ENCODE assay signal across 24 cellular contexts in genomic region chr21:26753822-26754221, GRCh38.
DNase-seq lines count a peak whose midpoint lies in the region; ATAC-seq and TF ChIP-seq lines count a peak whose summit lies in the region.
"Had no signal": no experiment of that assay in that cellular context is flagged by ENCODE, and none has a peak within 500 bp of the region (broad histone marks: within the 10 kb centered on the region; RNA-seq: fewer than 3 reads in every experiment).

No MANE protein-coding gene starts in this region.

- no peak for TF ChIP-seq EP300 in Ishikawa (IDR thresholded peaks at IDR 0.05; ENCODE audit: borderline replicate concordance)

- H3K4me1 ChIP-seq in SJCRH30, result peaks cover 46% of the 10 kb centered on the region
- H3K4me1 ChIP-seq: BLaER1 had no signal

- H3K36me3 Mint-ChIP-seq in natural killer cell treated with Interleukin-12 subunit alpha and Interleukin-12 subunit beta and Interleukin-15 and Interleukin-18, amount 100 ng/mL, for 72 hours, result no peaks in the 10 kb centered on the region
- H3K36me3 Mint-ChIP-seq: CD4-positive, CD25-positive, alpha-beta regulatory T cell had no signal

- no peak for ATAC-seq in natural killer cell treated with Interleukin-12 subunit alpha and Interleukin-12 subunit beta and Interleukin-15 and Interleukin-18, amount 100 ng/mL, for 72 hours
- ATAC-seq in HG03565 (IDR thresholded peaks at IDR 0.05; ENCODE audit: unreplicated experiment), result no peak
- ATAC-seq: T-helper 17 cell had no signal

- no peak for TF ChIP-seq RAD21 in Ishikawa (IDR thresholded peaks at IDR 0.05; ENCODE audit: low read depth)

- no peak overlapping the region for H3K27ac Mint-ChIP-seq in natural killer cell treated with Interleukin-12 subunit alpha and Interleukin-12 subunit beta and Interleukin-15 and Interleukin-18, amount 100 ng/mL, for 72 hours
- H3K27ac Mint-ChIP-seq: CD4-positive, CD25-positive, alpha-beta regulatory T cell; T-helper 17 cell had no signal

- H3K9me3 Mint-ChIP-seq in natural killer cell treated with Interleukin-12 subunit alpha and Interleukin-12 subunit beta and Interleukin-15 and Interleukin-18, amount 100 ng/mL, for 72 hours, result no peaks in the 10 kb centered on the region

- peak; percentile 13 for DNase-seq in DMS53 (lab: John Stamatoyannopoulos, UW)
- no peak for DNase-seq in DMS53 treated with DMSO at 0.1 percent for 48 hours (lab: John Stamatoyannopoulos, UW; ENCODE audit: unreplicated experiment)
- no peak for DNase-seq in SJCRH30
- DNase-seq in kidney tubule cell (ENCODE audit: low spot score), result peak; percentile 67
- no peak for DNase-seq in natural killer cell treated with Interleukin-12 subunit alpha and Interleukin-12 subunit beta and Interleukin-15 and Interleukin-18, amount 100 ng/mL, for 72 hours (ENCODE audit: low spot score)
- no peak for DNase-seq in A172 (ENCODE audit: low spot score)
- DNase-seq: 8988T; CD4-positive, CD25-positive, alpha-beta regulatory T cell; DMS79 treated with DMSO at 0.1 percent for 48 hours; MM.1S; NCI-H1092; NCI-H1436; NCI-H187 treated with DMSO at 0.1 percent for 48 hours; NCI-H2107; NCI-H446; NCI-H524 treated with DMSO at 0.1 percent for 48 hours; SHP77; SW 1271; T-helper 17 cell had no signal

- peak overlapping the region; percentile 80 for H3K27ac ChIP-seq in SJCRH30
- H3K27ac ChIP-seq: BLaER1, KMS-11, RWPE1 had no signal

- no peaks in the 10 kb centered on the region for H3K9me3 ChIP-seq in SJCRH30 (replicated peaks)
- H3K9me3 ChIP-seq: BLaER1 had no signal

- H3K4me3 ChIP-seq in SJCRH30, result no peak overlapping the region
- H3K4me3 ChIP-seq: BLaER1 had no signal

- H3K4me3 Mint-ChIP-seq in natural killer cell treated with Interleukin-12 subunit alpha and Interleukin-12 subunit beta and Interleukin-15 and Interleukin-18, amount 100 ng/mL, for 72 hours, result no peak overlapping the region
- H3K4me3 Mint-ChIP-seq: CD4-positive, CD25-positive, alpha-beta regulatory T cell; T-helper 17 cell had no signal

- H3K27me3 ChIP-seq in SJCRH30, result no peaks in the 10 kb centered on the region
- H3K27me3 ChIP-seq: BLaER1 had no signal

- peaks cover 0 to 4% of the 10 kb centered on the region in 2 donors for H3K27me3 Mint-ChIP-seq in natural killer cell treated with Interleukin-12 subunit alpha and Interleukin-12 subunit beta and Interleukin-15 and Interleukin-18, amount 100 ng/mL, for 72 hours
- H3K27me3 Mint-ChIP-seq: CD4-positive, CD25-positive, alpha-beta regulatory T cell had no signal

- H3K36me3 ChIP-seq in SJCRH30, result no peaks in the 10 kb centered on the region
- H3K36me3 ChIP-seq: BLaER1 had no signal

- no peaks in the 10 kb centered on the region for H3K4me1 Mint-ChIP-seq in natural killer cell treated with Interleukin-12 subunit alpha and Interleukin-12 subunit beta and Interleukin-15 and Interleukin-18, amount 100 ng/mL, for 72 hours (ENCODE audit: low read depth in 2 of 2)
- H3K4me1 Mint-ChIP-seq: CD4-positive, CD25-positive, alpha-beta regulatory T cell; T-helper 17 cell had no signal

TF ChIP-seq in Ishikawa, 13 proteins besides CTCF, POLR2A, EP300 and RAD21:
- TF ChIP-seq, protein P1, sequence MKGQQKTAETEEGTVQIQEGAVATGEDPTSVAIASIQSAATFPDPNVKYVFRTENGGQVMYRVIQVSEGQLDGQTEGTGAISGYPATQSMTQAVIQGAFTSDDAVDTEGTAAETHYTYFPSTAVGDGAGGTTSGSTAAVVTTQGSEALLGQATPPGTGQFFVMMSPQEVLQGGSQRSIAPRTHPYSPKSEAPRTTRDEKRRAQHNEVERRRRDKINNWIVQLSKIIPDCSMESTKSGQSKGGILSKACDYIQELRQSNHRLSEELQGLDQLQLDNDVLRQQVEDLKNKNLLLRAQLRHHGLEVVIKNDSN (IDR thresholded peaks at IDR 0.05), result 0 out of 2 replicates have a peak, but pooled peaks have one; percentile 27
- TF ChIP-seq ZBTB7A (IDR thresholded peaks at IDR 0.05; ENCODE audit: low read depth) (no peak), CREB1 (IDR thresholded peaks at IDR 0.05; ENCODE audit: low read depth) (no peak), CEBPB (IDR thresholded peaks at IDR 0.05) (no peak), TCF12 (IDR thresholded peaks at IDR 0.05; ENCODE audit: low read depth) (no peak)

Comparison
In these comparisons a context has a peak if more than half of its experiments do, and no peak if none do; other contexts are left out.
1. DNase-seq: peak in DMS53 (single experiment) and kidney tubule cell (single experiment); none in DMS53 treated with DMSO at 0.1 percent for 48 hours (single experiment), SJCRH30 (0 of 2), natural killer cell treated with Interleukin-12 subunit alpha and Interleukin-12 subunit beta and Interleukin-15 and Interleukin-18, amount 100 ng/mL, for 72 hours (single experiment) and A172 (single experiment).